Comparison of ENCODE assay signal across 2 cellular contexts in the genomic region with DNA sequence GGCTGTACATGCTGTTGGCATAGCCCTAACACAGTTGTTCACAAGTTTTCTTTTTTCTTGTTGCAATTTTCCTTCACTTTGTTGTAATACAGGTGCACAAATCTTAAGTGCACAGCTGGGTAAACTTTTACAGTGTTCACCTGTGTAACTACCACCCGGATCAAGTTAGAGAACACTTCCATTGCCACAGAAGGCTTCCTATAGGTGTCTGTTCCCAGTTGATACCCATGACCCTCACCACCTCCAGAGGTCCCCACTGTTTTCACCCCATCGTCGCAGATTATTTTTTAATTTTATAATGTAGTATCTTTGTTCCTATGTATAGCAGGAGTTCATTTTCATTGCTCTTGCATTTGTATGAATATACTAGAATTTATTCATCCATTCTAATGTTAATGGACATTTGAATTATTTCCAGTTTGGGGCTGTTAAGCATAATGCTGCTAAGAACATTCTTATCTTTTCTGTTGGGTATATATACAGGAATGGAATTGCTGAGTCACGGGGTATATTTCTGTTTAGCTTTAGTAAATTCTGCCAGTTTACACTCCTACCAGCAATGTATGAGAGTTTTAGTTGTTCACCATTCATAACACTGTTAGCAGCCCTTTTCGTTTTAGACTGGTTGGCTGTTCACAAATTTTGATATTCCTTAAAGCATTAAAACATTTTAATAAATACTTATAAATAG.
A peak's percentile ranks its signal among the peaks of the same experiment; 100 is the strongest.
TF ChIP-seq lines count a peak whose summit lies in the region.

No MANE protein-coding gene starts in this region.

TF ChIP-seq in A549, 52 proteins besides CTCF, POLR2A, EP300 and RAD21:
- TF ChIP-seq RNF2 (IDR thresholded peaks at IDR 0.05; ENCODE audit: borderline replicate concordance, low read depth) (no peak), ZNF302 (CRISPR knock-in tag; IDR thresholded peaks at IDR 0.05) (no peak), JUNB (IDR thresholded peaks at IDR 0.05) (no peak), CHD4 (IDR thresholded peaks at IDR 0.05; ENCODE audit: borderline replicate concordance) (no peak), GATA3 (IDR thresholded peaks at IDR 0.05; ENCODE audit: borderline replicate concordance) (no peak), NR3C1 (IDR thresholded peaks at IDR 0.05) (no peak), NFE2L2 (conservative IDR thresholded peaks at IDR 0.05; ENCODE audit: low read length) (peak; percentile 59), MAFK (IDR thresholded peaks at IDR 0.05; ENCODE audit: partially characterized antibody) (peak; percentile 72), POLR2AphosphoS2 (conservative IDR thresholded peaks at IDR 0.05; ENCODE audit: low read length) (0 out of 2 replicates have a peak, but pooled peaks have one; percentile 62), CEBPB (IDR thresholded peaks at IDR 0.05) (no peak), FOSL2 (IDR thresholded peaks at IDR 0.05) (no peak), FOSL2 (CRISPR knock-in tag; IDR thresholded peaks at IDR 0.05) (no peak), HOXB5 (CRISPR knock-in tag; IDR thresholded peaks at IDR 0.05) (no peak)

TF ChIP-seq in K562, 482 proteins besides CTCF, POLR2A, EP300 and RAD21:
- 0 out of 2 replicates have a peak, but pooled peaks have one; percentile 58 for TF ChIP-seq ARID1B (IDR thresholded peaks at IDR 0.05)
- TF ChIP-seq FOXM1 (IDR thresholded peaks at IDR 0.05; ENCODE audit: low read depth), result no peak
- no peak for TF ChIP-seq FOXM1 (CRISPR knock-in tag; IDR thresholded peaks at IDR 0.05; ENCODE audit: low read depth)
- TF ChIP-seq BACH1 (tag; IDR thresholded peaks at IDR 0.05), result peak; percentile 85; the same call in 1 of the 2 replicates
- 0 out of 2 replicates have a peak, but pooled peaks have one; percentile 6 for TF ChIP-seq ZFP1 (CRISPR knock-in tag; IDR thresholded peaks at IDR 0.05)
- peak; percentile 10; the same call in 1 of the 2 replicates for TF ChIP-seq CBFA2T3 (IDR thresholded peaks at IDR 0.05)
- TF ChIP-seq DPF2 (IDR thresholded peaks at IDR 0.05), result peak; percentile 40; the same call in 1 of the 2 replicates
- no peak for TF ChIP-seq RBM17 (IDR thresholded peaks at IDR 0.05; ENCODE audit: borderline replicate concordance, low read depth, low read length)
- TF ChIP-seq ARNT (IDR thresholded peaks at IDR 0.05), result no peak
- peak; percentile 93 for TF ChIP-seq NFE2L1 (tag; IDR thresholded peaks at IDR 0.05; ENCODE audit: borderline replicate concordance, low read depth)
- TF ChIP-seq SMAD4 (CRISPR knock-in tag; conservative IDR thresholded peaks at IDR 0.05), result no peak
- peak; percentile 45; the same call in 1 of the 2 replicates for TF ChIP-seq SMARCC2 (IDR thresholded peaks at IDR 0.05; ENCODE audit: low read depth)
- TF ChIP-seq C11orf30 (IDR thresholded peaks at IDR 0.05; ENCODE audit: low read depth), result peak; percentile 89
- TF ChIP-seq SMARCA4 (IDR thresholded peaks at IDR 0.05), result 0 out of 2 replicates have a peak, but pooled peaks have one; percentile 72
- peak; percentile 95 for TF ChIP-seq ZNF316 (IDR thresholded peaks at IDR 0.05)
- 0 out of 4 replicates have a peak, but pooled peaks of 1 of the 2 experiments have one; percentile 19 for TF ChIP-seq TRIM24 (IDR thresholded peaks at IDR 0.05)
- TF ChIP-seq MAFK (IDR thresholded peaks at IDR 0.05; ENCODE audit: low read length), result peak; percentile 88
- no peak for TF ChIP-seq CBX5 (IDR thresholded peaks at IDR 0.05; ENCODE audit: borderline replicate concordance, low read depth)
- TF ChIP-seq POLR2AphosphoS5 (IDR thresholded peaks at IDR 0.05; ENCODE audit: control insufficient read depth, insufficient read depth, low read depth, low read length), result no peak
- 0 out of 2 replicates have a peak, but pooled peaks have one; percentile 4 for TF ChIP-seq TAL1 (IDR thresholded peaks at IDR 0.05)
- TF ChIP-seq NFE2 (IDR thresholded peaks at IDR 0.05; ENCODE audit: low read depth), result peak; percentile 94
- TF ChIP-seq FOXK2 (conservative IDR thresholded peaks at IDR 0.05 in 1 of 2, IDR thresholded peaks at IDR 0.05 in 1 of 2; ENCODE audit: low read depth in 2 of 2), result 0 out of 4 replicates have a peak, but pooled peaks of 1 of the 2 experiments have one; percentile 27
- TF ChIP-seq MBD2 (IDR thresholded peaks at IDR 0.05; ENCODE audit: borderline replicate concordance, low read depth), result no peak
- TF ChIP-seq MAFG (tag; conservative IDR thresholded peaks at IDR 0.05), result peak; percentile 97
- TF ChIP-seq SIRT6 (IDR thresholded peaks at IDR 0.05; ENCODE audit: low read depth, low read length), result no peak
- peak; percentile 37; the same call in 1 of the 2 replicates for TF ChIP-seq FOSL1 (tag; conservative IDR thresholded peaks at IDR 0.05)
- TF ChIP-seq MAFF (IDR thresholded peaks at IDR 0.05; ENCODE audit: low read length), result peak; percentile 91
